ENCODE assay signal across 17 cellular contexts in the genomic region with DNA sequence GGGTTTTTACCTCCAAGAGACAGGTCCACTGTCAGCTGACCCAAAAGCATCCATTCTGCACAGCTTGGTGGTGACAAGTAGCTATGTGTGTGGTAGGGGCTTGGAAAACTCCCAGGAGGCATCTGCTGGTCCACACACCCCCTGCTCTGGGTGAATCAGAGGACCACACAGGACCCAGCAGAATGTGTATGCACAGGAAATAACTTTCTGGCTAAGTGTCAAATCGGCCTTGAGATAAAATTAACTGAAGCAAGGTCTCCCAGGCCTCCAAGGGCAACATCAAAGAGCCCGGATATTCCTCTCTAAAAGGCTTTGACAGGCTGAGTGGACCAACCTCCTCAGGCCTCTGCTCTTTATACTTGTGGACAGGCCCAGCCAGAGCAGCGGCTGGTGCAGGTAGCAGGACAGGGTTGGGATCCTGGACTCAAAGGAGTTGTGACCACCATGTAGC.
DNase-seq lines count a peak whose midpoint lies in the region; ATAC-seq and TF ChIP-seq lines count a peak whose summit lies in the region.
"Had no signal": no experiment of that assay in that cellular context is flagged by ENCODE, and none has a peak within 500 bp of the region (broad histone marks: within the 10 kb centered on the region; RNA-seq: fewer than 3 reads in every experiment).

No MANE protein-coding gene starts in this region.

- H3K4me3 ChIP-seq in AG04449 (ENCODE audit: low read depth, low read length) (no peak overlapping the region), HEK293 (ENCODE audit: low read depth, low read length) (no peak overlapping the region), adipocyte (ENCODE audit: low read length) (no peak overlapping the region), right cardiac atrium (ENCODE audit: low read length) (no peak overlapping the region)
- H3K4me3 ChIP-seq: gastroesophageal sphincter, tibial nerve had no signal

- H3K27ac Mint-ChIP-seq in type B pancreatic cell, result no peak overlapping the region
- H3K27ac Mint-ChIP-seq: dendritic cell treated with granulocyte-macrophage colony-stimulating factor and Interleukin-4, amounts not matched to agents 40 ng/mL and 50 ng/mL, for 4 days; T-cell had no signal

- H3K4me1 ChIP-seq in HEK293 (ENCODE audit: control insufficient read depth, insufficient read depth, low read length) (no peaks in the 10 kb centered on the region), adipocyte (ENCODE audit: control insufficient read depth, insufficient read depth, low read length) (peaks cover 11% of the 10 kb centered on the region), right cardiac atrium (ENCODE audit: control insufficient read depth, insufficient read depth, low read length) (no peaks in the 10 kb centered on the region)
- H3K4me1 ChIP-seq: BE2C, gastroesophageal sphincter, tibial nerve had no signal

- no peak overlapping the region for H3K4me3 Mint-ChIP-seq in type B pancreatic cell
- H3K4me3 Mint-ChIP-seq: dendritic cell treated with granulocyte-macrophage colony-stimulating factor and Interleukin-4, amounts not matched to agents 40 ng/mL and 50 ng/mL, for 4 days; T-cell had no signal

- intact Hi-C loops in right cardiac atrium (cut with DNase I), result no loop called here

- no peaks in the 10 kb centered on the region for H3K27me3 Mint-ChIP-seq in type B pancreatic cell
- H3K27me3 Mint-ChIP-seq: dendritic cell treated with granulocyte-macrophage colony-stimulating factor and Interleukin-4, amounts not matched to agents 40 ng/mL and 50 ng/mL, for 4 days; T-cell had no signal

- H3K9me3 Mint-ChIP-seq in type B pancreatic cell, result no peaks in the 10 kb centered on the region
- H3K9me3 Mint-ChIP-seq: dendritic cell treated with granulocyte-macrophage colony-stimulating factor and Interleukin-4, amounts not matched to agents 40 ng/mL and 50 ng/mL, for 4 days had no signal

- no peaks in the 10 kb centered on the region for H3K4me1 Mint-ChIP-seq in type B pancreatic cell (ENCODE audit: unreplicated experiment)
- H3K4me1 Mint-ChIP-seq: T-cell had no signal

- no peak overlapping the region for H3K9ac ChIP-seq in adipocyte (ENCODE audit: low read length)

- H3K27me3 ChIP-seq in adipocyte (replicated peaks; ENCODE audit: control insufficient read depth, insufficient read depth, low read length) (no peaks in the 10 kb centered on the region), right cardiac atrium (ENCODE audit: control insufficient read depth, insufficient read depth) (no peaks in the 10 kb centered on the region)
- H3K27me3 ChIP-seq: BE2C, gastroesophageal sphincter, tibial nerve had no signal

- no peak for TF ChIP-seq CTCF in AG04449 (IDR thresholded peaks at IDR 0.05; ENCODE audit: insufficient read depth, low read length, missing control alignments)
- no peak for TF ChIP-seq CTCF in HEK293 (tag by site-specific recombination; IDR thresholded peaks at IDR 0.05)
- TF ChIP-seq CTCF in type B pancreatic cell (conservative IDR thresholded peaks at IDR 0.05), result no peak

- no peaks in the 10 kb centered on the region for H3K9me3 ChIP-seq in HEK293 (ENCODE audit: control insufficient read depth, insufficient read depth, low read depth, low read length)
- H3K9me3 ChIP-seq in adipocyte (ENCODE audit: control insufficient read depth, low read length), result no peaks in the 10 kb centered on the region
- H3K9me3 ChIP-seq in right cardiac atrium (ENCODE audit: control insufficient read depth, low read length), result no peaks in the 10 kb centered on the region
- H3K9me3 ChIP-seq: BE2C, gastroesophageal sphincter, tibial nerve had no signal

- CTCF ChIA-PET in AG04449 (lab: Yijun Ruan, JAX) (interaction anchor here (1.6 kb wide), 1 partner anchor 12 kb away, joined by 4 read pairs; no protein-coding TSS in a partner anchor), HEK293 (lab: Yijun Ruan, JAX) (no interaction called here)

- no peaks in the 10 kb centered on the region for H3K36me3 ChIP-seq in HEK293 (ENCODE audit: control insufficient read depth in 2 of 2, insufficient read depth in 1 of 2, low read length in 2 of 2)
- H3K36me3 ChIP-seq in adipocyte (ENCODE audit: control insufficient read depth, insufficient read depth, low read length, severe bottlenecking), result no peaks in the 10 kb centered on the region
- H3K36me3 ChIP-seq: BE2C, gastroesophageal sphincter, tibial nerve had no signal

- 24% methylated on average over 3 of the region's 3 CpGs for WGBS in right cardiac atrium

- POLR2A ChIA-PET in AG04449 (lab: Yijun Ruan, JAX) (no interaction called here), HEK293 (lab: Yijun Ruan, JAX) (no interaction called here)

- ATAC-seq in right cardiac atrium, result peak; percentile 37 to 55
- ATAC-seq: gastroesophageal sphincter, T-cell had no signal

- peaks cover 5% of the 10 kb centered on the region for H3K36me3 Mint-ChIP-seq in type B pancreatic cell

- peak; percentile 68 for DNase-seq in AG04449 (ENCODE audit: low read depth, low spot score)
- peak; percentile 13 for DNase-seq in adipocyte (ENCODE audit: low read depth)
- DNase-seq in right cardiac atrium, result no peak
- DNase-seq in NCI-H2171 (lab: John Stamatoyannopoulos, UW), result no peak
- no peak for DNase-seq in NK-92 (lab: John Stamatoyannopoulos, UW; ENCODE audit: unreplicated experiment)
- DNase-seq in type B pancreatic cell (ENCODE audit: extremely low spot score, unreplicated experiment), result no peak
- DNase-seq in LoVo (ENCODE audit: low spot score), result no peak
- DNase-seq: activated CD4-positive, alpha-beta T cell treated with anti-CD3 and anti-CD28 coated beads for 1 hour; BE2C; DND-41; NCI-H2227 treated with DMSO at 0.1 percent for 48 hours; posterior cingulate gyrus; T-cell had no signal

- H3K27ac ChIP-seq in HEK293 (ENCODE audit: extremely low read depth, low read depth, low read length) (no peak overlapping the region), right cardiac atrium (ENCODE audit: low read length) (no peak overlapping the region)
- H3K27ac ChIP-seq: gastroesophageal sphincter, tibial nerve had no signal

TF ChIP-seq in HEK293, 187 proteins besides CTCF, POLR2A, EP300 and RAD21:
- peak; percentile 76 for TF ChIP-seq GLIS1 (tag by site-specific recombination; IDR thresholded peaks at IDR 0.05)
- no peak for TF ChIP-seq ZNF426 (tag by site-specific recombination; IDR thresholded peaks at IDR 0.05)

Comparison
In these comparisons a context has a peak if more than half of its experiments do, and no peak if none do; other contexts are left out.
1. DNase-seq: peak in AG04449 (single experiment) and adipocyte (single experiment); none in right cardiac atrium (0 of 3), NCI-H2171 (single experiment), NK-92 (single experiment), type B pancreatic cell (single experiment) and LoVo (single experiment).